ENCODE assay signal across 1 cellular context in the genomic region with DNA sequence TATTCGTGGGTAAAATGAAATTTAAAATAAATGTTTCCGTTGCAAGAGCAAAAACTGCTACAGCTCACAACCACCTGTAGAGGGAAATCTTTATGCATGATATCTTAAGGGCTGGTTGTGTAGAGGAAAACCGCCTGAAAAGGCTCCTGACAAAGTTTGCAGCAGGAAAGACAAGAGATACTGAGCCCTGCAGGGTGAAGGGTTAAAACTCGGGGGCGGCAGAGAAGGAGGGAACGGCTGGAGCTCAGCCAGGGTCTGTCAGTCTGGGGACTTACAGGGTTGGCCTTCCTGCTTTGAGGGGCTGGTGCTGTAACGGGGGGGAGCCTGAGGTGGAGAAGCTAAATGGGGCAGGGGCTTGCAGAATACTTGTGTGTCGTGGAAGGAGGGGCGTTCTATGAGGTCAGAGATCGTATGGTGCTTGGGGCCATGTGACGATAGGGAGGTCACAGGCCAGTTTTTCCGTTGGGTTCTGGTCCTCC.
A peak's percentile ranks its signal among the peaks of the same experiment; 100 is the strongest.
TF ChIP-seq lines count a peak whose summit lies in the region.

No MANE protein-coding gene starts in this region.

TF ChIP-seq in GM23338, 12 proteins besides CTCF, POLR2A, EP300 and RAD21:
- TF ChIP-seq, protein P1, sequence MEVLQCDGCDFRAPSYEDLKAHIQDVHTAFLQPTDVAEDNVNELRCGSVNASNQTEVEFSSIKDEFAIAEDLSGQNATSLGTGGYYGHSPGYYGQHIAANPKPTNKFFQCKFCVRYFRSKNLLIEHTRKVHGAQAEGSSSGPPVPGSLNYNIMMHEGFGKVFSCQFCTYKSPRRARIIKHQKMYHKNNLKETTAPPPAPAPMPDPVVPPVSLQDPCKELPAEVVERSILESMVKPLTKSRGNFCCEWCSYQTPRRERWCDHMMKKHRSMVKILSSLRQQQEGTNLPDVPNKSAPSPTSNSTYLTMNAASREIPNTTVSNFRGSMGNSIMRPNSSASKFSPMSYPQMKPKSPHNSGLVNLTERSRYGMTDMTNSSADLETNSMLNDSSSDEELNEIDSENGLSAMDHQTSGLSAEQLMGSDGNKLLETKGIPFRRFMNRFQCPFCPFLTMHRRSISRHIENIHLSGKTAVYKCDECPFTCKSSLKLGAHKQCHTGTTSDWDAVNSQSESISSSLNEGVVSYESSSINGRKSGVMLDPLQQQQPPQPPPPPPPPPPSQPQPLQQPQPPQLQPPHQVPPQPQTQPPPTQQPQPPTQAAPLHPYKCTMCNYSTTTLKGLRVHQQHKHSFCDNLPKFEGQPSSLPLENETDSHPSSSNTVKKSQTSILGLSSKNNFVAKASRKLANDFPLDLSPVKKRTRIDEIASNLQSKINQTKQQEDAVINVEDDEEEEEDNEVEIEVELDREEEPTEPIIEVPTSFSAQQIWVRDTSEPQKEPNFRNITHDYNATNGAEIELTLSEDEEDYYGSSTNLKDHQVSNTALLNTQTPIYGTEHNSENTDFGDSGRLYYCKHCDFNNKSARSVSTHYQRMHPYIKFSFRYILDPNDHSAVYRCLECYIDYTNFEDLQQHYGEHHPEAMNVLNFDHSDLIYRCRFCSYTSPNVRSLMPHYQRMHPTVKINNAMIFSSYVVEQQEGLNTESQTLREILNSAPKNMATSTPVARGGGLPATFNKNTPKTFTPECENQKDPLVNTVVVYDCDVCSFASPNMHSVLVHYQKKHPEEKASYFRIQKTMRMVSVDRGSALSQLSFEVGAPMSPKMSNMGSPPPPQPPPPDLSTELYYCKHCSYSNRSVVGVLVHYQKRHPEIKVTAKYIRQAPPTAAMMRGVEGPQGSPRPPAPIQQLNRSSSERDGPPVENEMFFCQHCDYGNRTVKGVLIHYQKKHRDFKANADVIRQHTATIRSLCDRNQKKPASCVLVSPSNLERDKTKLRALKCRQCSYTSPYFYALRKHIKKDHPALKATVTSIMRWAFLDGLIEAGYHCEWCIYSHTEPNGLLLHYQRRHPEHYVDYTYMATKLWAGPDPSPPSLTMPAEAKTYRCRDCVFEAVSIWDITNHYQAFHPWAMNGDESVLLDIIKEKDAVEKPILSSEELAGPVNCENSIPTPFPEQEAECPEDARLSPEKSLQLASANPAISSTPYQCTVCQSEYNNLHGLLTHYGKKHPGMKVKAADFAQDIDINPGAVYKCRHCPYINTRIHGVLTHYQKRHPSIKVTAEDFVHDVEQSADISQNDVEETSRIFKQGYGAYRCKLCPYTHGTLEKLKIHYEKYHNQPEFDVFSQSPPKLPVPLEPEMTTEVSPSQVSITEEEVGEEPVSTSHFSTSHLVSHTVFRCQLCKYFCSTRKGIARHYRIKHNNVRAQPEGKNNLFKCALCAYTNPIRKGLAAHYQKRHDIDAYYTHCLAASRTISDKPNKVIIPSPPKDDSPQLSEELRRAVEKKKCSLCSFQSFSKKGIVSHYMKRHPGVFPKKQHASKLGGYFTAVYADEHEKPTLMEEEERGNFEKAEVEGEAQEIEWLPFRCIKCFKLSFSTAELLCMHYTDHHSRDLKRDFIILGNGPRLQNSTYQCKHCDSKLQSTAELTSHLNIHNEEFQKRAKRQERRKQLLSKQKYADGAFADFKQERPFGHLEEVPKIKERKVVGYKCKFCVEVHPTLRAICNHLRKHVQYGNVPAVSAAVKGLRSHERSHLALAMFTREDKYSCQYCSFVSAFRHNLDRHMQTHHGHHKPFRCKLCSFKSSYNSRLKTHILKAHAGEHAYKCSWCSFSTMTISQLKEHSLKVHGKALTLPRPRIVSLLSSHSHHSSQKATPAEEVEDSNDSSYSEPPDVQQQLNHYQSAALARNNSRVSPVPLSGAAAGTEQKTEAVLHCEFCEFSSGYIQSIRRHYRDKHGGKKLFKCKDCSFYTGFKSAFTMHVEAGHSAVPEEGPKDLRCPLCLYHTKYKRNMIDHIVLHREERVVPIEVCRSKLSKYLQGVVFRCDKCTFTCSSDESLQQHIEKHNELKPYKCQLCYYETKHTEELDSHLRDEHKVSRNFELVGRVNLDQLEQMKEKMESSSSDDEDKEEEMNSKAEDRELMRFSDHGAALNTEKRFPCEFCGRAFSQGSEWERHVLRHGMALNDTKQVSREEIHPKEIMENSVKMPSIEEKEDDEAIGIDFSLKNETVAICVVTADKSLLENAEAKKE (CRISPR knock-in tag; IDR thresholded peaks at IDR 0.05), result no peak
- no peak for TF ChIP-seq STAT1 (IDR thresholded peaks at IDR 0.05; ENCODE audit: unreplicated experiment)
- no peak for TF ChIP-seq EZH2phosphoT487 (IDR thresholded peaks at IDR 0.05; ENCODE audit: unreplicated experiment)
- no peak for TF ChIP-seq EZH2 (IDR thresholded peaks at IDR 0.05; ENCODE audit: low read depth, unreplicated experiment)
- TF ChIP-seq, protein P2, sequence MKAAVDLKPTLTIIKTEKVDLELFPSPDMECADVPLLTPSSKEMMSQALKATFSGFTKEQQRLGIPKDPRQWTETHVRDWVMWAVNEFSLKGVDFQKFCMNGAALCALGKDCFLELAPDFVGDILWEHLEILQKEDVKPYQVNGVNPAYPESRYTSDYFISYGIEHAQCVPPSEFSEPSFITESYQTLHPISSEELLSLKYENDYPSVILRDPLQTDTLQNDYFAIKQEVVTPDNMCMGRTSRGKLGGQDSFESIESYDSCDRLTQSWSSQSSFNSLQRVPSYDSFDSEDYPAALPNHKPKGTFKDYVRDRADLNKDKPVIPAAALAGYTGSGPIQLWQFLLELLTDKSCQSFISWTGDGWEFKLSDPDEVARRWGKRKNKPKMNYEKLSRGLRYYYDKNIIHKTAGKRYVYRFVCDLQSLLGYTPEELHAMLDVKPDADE (IDR thresholded peaks at IDR 0.05), result no peak
- TF ChIP-seq CREB1 (CRISPR knock-in tag; IDR thresholded peaks at IDR 0.05; ENCODE audit: low read depth), result peak; percentile 69
- TF ChIP-seq NANOG (IDR thresholded peaks at IDR 0.05; ENCODE audit: borderline replicate concordance), result no peak
- TF ChIP-seq, protein P3, sequence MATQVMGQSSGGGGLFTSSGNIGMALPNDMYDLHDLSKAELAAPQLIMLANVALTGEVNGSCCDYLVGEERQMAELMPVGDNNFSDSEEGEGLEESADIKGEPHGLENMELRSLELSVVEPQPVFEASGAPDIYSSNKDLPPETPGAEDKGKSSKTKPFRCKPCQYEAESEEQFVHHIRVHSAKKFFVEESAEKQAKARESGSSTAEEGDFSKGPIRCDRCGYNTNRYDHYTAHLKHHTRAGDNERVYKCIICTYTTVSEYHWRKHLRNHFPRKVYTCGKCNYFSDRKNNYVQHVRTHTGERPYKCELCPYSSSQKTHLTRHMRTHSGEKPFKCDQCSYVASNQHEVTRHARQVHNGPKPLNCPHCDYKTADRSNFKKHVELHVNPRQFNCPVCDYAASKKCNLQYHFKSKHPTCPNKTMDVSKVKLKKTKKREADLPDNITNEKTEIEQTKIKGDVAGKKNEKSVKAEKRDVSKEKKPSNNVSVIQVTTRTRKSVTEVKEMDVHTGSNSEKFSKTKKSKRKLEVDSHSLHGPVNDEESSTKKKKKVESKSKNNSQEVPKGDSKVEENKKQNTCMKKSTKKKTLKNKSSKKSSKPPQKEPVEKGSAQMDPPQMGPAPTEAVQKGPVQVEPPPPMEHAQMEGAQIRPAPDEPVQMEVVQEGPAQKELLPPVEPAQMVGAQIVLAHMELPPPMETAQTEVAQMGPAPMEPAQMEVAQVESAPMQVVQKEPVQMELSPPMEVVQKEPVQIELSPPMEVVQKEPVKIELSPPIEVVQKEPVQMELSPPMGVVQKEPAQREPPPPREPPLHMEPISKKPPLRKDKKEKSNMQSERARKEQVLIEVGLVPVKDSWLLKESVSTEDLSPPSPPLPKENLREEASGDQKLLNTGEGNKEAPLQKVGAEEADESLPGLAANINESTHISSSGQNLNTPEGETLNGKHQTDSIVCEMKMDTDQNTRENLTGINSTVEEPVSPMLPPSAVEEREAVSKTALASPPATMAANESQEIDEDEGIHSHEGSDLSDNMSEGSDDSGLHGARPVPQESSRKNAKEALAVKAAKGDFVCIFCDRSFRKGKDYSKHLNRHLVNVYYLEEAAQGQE (IDR thresholded peaks at IDR 0.05; ENCODE audit: unreplicated experiment), result peak; percentile 4
- TF ChIP-seq JUNB (IDR thresholded peaks at IDR 0.05; ENCODE audit: unreplicated experiment), result no peak
- no peak for TF ChIP-seq ZNF331 (CRISPR knock-in tag; IDR thresholded peaks at IDR 0.05; ENCODE audit: low read depth)
